ENCODE assay signal across 1 cellular context in genomic region chr16:82082543-82083244, GRCh38.
TF ChIP-seq lines count a peak whose summit lies in the region.

No MANE protein-coding gene starts in this region.

TF ChIP-seq in HepG2, 621 proteins besides CTCF, POLR2A, EP300 and RAD21 (continued from another document and continues in another):
- TF ChIP-seq NFAT5 (CRISPR knock-in tag; IDR thresholded peaks at IDR 0.05) = no peak
- TF ChIP-seq TSC22D2 (CRISPR knock-in tag; IDR thresholded peaks at IDR 0.05; ENCODE audit: borderline replicate concordance) = no peak
- TF ChIP-seq ZNF597 (CRISPR knock-in tag; IDR thresholded peaks at IDR 0.05) = no peak
- no peak for TF ChIP-seq NFIB (CRISPR knock-in tag; IDR thresholded peaks at IDR 0.05; ENCODE audit: borderline replicate concordance)
- 0 out of 2 replicates have a peak, but pooled peaks have one; percentile 27 for TF ChIP-seq ZNF557 (CRISPR knock-in tag; IDR thresholded peaks at IDR 0.05)
- peak; percentile 61; the same call in 1 of the 2 replicates for TF ChIP-seq HNF1B (CRISPR knock-in tag; IDR thresholded peaks at IDR 0.05)
- TF ChIP-seq MTERF4 (CRISPR knock-in tag; IDR thresholded peaks at IDR 0.05) = no peak
- TF ChIP-seq BHLHE40 (IDR thresholded peaks at IDR 0.05; ENCODE audit: low read length) = peak; percentile 57
- TF ChIP-seq ZSCAN22 (CRISPR knock-in tag; IDR thresholded peaks at IDR 0.05) = no peak
- TF ChIP-seq FOXK2 (IDR thresholded peaks at IDR 0.05) = peak; percentile 41; the same call in 1 of the 2 replicates
- peak; percentile 67 for TF ChIP-seq PATZ1 (CRISPR knock-in tag; IDR thresholded peaks at IDR 0.05)
- TF ChIP-seq SIX1 (CRISPR knock-in tag; IDR thresholded peaks at IDR 0.05; ENCODE audit: borderline replicate concordance) = peak; percentile 68; the same call in 1 of the 2 replicates
- TF ChIP-seq ZNF264 (CRISPR knock-in tag; IDR thresholded peaks at IDR 0.05) = peak; percentile 61; the same call in 1 of the 2 replicates
- TF ChIP-seq AHDC1 (CRISPR knock-in tag; IDR thresholded peaks at IDR 0.05; ENCODE audit: borderline replicate concordance) = peak; percentile 95; the same call in 1 of the 2 replicates
- peak; percentile 81 for TF ChIP-seq GATAD1 (CRISPR knock-in tag; IDR thresholded peaks at IDR 0.05)
- TF ChIP-seq SMAD9 (CRISPR knock-in tag; IDR thresholded peaks at IDR 0.05) = no peak
- no peak for TF ChIP-seq ZNF10 (CRISPR knock-in tag; IDR thresholded peaks at IDR 0.05; ENCODE audit: borderline replicate concordance, low read depth)
- TF ChIP-seq SOX13 (IDR thresholded peaks at IDR 0.05) = peak; percentile 58; the same call in 1 of the 2 replicates
- peak in 1 of 2 experiments; percentile 92; a peak in 2 of 4 replicates for TF ChIP-seq SOX13 (CRISPR knock-in tag; conservative IDR thresholded peaks at IDR 0.05 in 1 of 2, IDR thresholded peaks at IDR 0.05 in 1 of 2)
- TF ChIP-seq ZBTB14 (CRISPR knock-in tag; IDR thresholded peaks at IDR 0.05) = no peak
- TF ChIP-seq ZNF512B (CRISPR knock-in tag; IDR thresholded peaks at IDR 0.05; ENCODE audit: borderline replicate concordance) = 0 out of 2 replicates have a peak, but pooled peaks have one; percentile 44
- no peak for TF ChIP-seq SIN3B (IDR thresholded peaks at IDR 0.05; ENCODE audit: low read length)
- peak; percentile 81; the same call in 1 of the 2 replicates for TF ChIP-seq SNAPC2 (CRISPR knock-in tag; IDR thresholded peaks at IDR 0.05)
- peak; percentile 62; the same call in 1 of the 2 replicates for TF ChIP-seq POGK (CRISPR knock-in tag; conservative IDR thresholded peaks at IDR 0.05)
- no peak for TF ChIP-seq EED (CRISPR knock-in tag; IDR thresholded peaks at IDR 0.05)
- no peak for TF ChIP-seq CENPX (CRISPR knock-in tag; IDR thresholded peaks at IDR 0.05)
- no peak for TF ChIP-seq SRSF9 (IDR thresholded peaks at IDR 0.05; ENCODE audit: borderline replicate concordance, insufficient read depth, low read depth, low read length, poor library complexity, severe bottlenecking)
- no peak for TF ChIP-seq ZNF839 (CRISPR knock-in tag; IDR thresholded peaks at IDR 0.05; ENCODE audit: borderline replicate concordance)
- TF ChIP-seq GFI1 (CRISPR knock-in tag; IDR thresholded peaks at IDR 0.05; ENCODE audit: borderline replicate concordance) = no peak
- TF ChIP-seq SNAI1 (CRISPR knock-in tag; IDR thresholded peaks at IDR 0.05; ENCODE audit: borderline replicate concordance) = no peak
- no peak for TF ChIP-seq AKAP8 (CRISPR knock-in tag; IDR thresholded peaks at IDR 0.05)
- TF ChIP-seq ZNF563 (CRISPR knock-in tag; IDR thresholded peaks at IDR 0.05) = no peak
- TF ChIP-seq KAT7 (CRISPR knock-in tag; IDR thresholded peaks at IDR 0.05; ENCODE audit: borderline replicate concordance) = no peak; the same call in 1 of the 2 replicates
- TF ChIP-seq SP2 (CRISPR knock-in tag; IDR thresholded peaks at IDR 0.05) = no peak
- no peak for TF ChIP-seq ZNF891 (CRISPR knock-in tag; IDR thresholded peaks at IDR 0.05)
